16 cellular contexts compared by ENCODE assay signal in the genomic region with DNA sequence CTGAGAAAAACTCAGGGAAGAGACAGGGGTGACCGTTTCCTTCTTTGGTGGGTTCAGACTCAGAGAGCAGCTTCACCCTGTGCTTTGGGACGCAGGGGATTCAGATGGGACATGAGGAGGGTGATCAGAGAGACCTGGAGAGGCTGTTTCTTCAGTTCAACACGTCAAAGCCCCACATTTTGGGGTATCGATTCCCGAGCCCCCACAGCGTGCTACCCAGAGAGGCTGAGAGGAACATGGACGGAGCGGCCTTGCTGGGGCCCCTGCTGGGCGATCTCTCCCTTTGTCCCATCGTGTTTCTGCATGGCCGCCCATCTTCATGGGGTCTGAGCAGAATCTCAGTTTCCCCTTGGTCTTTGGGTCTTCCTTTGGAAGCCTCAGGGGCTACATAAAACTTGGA. TPM values are rescaled to one million over a fixed set of nuclear protein-coding genes. Genes with fewer than 3 reads are reported as not detected.
"Had no signal": no experiment of that assay in that cellular context is flagged by ENCODE, and none has a peak within 500 bp of the region (broad histone marks: within the 10 kb centered on the region; RNA-seq: fewer than 3 reads in every experiment).

No MANE protein-coding gene starts in this region.

- H3K36me3 ChIP-seq: ascending aorta, gastrocnemius medialis, heart left ventricle, sigmoid colon, SJCRH30, tibial artery had no signal

- H3K9me3 Mint-ChIP-seq: activated CD4-positive, alpha-beta memory T cell treated with anti-CD3 and anti-CD28 coated beads, Interleukin-2, amount 10 ng/mL, durations not matched to agents 7 days and 5 days; natural killer cell; stimulated activated naive B cell treated with anti-CD40 and anti-IgM and Interleukin-4, amounts not matched to agents 10 μg/mL and 1 μg/mL and 100 μg/mL, for 72 hours; T-helper 1 cell treated with Interleukin-12 subunit alpha and Interleukin-12 subunit beta and Interleukin-4 antibody, amounts not matched to agents 30 μg/mL and 1 μg/mL, for 36 hours had no signal

- H3K27ac ChIP-seq: ascending aorta, gastrocnemius medialis, heart left ventricle, parathyroid adenoma, sigmoid colon, SJCRH30, tibial artery had no signal

- H3K4me3 ChIP-seq: ascending aorta, gastrocnemius medialis, heart left ventricle, sigmoid colon, SJCRH30, tibial artery had no signal

- ATAC-seq: activated CD4-positive, alpha-beta T cell treated with anti-CD3 and anti-CD28 coated beads for 36 hours; esophagus mucosa; gastrocnemius medialis; heart left ventricle; natural killer cell; stimulated activated naive B cell treated with anti-CD40 and anti-IgM and Interleukin-4, amounts not matched to agents 10 μg/mL and 1 μg/mL and 100 μg/mL, for 72 hours had no signal

- H3K4me1 Mint-ChIP-seq: activated CD4-positive, alpha-beta memory T cell treated with anti-CD3 and anti-CD28 coated beads, Interleukin-2, amount 10 ng/mL, durations not matched to agents 7 days and 5 days; activated CD4-positive, alpha-beta T cell treated with anti-CD3 and anti-CD28 coated beads for 36 hours; stimulated activated naive B cell treated with anti-CD40 and anti-IgM and Interleukin-4, amounts not matched to agents 10 μg/mL and 1 μg/mL and 100 μg/mL, for 72 hours had no signal

- H3K27ac Mint-ChIP-seq: activated CD4-positive, alpha-beta memory T cell treated with anti-CD3 and anti-CD28 coated beads, Interleukin-2, amount 10 ng/mL, durations not matched to agents 7 days and 5 days; activated CD4-positive, alpha-beta T cell treated with anti-CD3 and anti-CD28 coated beads for 36 hours; natural killer cell; stimulated activated naive B cell treated with anti-CD40 and anti-IgM and Interleukin-4, amounts not matched to agents 10 μg/mL and 1 μg/mL and 100 μg/mL, for 72 hours had no signal

- H3K9me3 ChIP-seq: ascending aorta, gastrocnemius medialis, heart left ventricle, sigmoid colon, SJCRH30, tibial artery had no signal

- H3K4me1 ChIP-seq: ascending aorta, gastrocnemius medialis, heart left ventricle, sigmoid colon, tibial artery had no signal

- H3K27me3 ChIP-seq: ascending aorta, gastrocnemius medialis, sigmoid colon, SJCRH30, tibial artery had no signal

- H3K4me3 Mint-ChIP-seq: activated CD4-positive, alpha-beta memory T cell treated with anti-CD3 and anti-CD28 coated beads, Interleukin-2, amount 10 ng/mL, durations not matched to agents 7 days and 5 days; activated CD4-positive, alpha-beta T cell treated with anti-CD3 and anti-CD28 coated beads for 36 hours; natural killer cell; stimulated activated naive B cell treated with anti-CD40 and anti-IgM and Interleukin-4, amounts not matched to agents 10 μg/mL and 1 μg/mL and 100 μg/mL, for 72 hours; T-helper 1 cell treated with Interleukin-12 subunit alpha and Interleukin-12 subunit beta and Interleukin-4 antibody, amounts not matched to agents 30 μg/mL and 1 μg/mL, for 36 hours had no signal

- DNase-seq: activated CD4-positive, alpha-beta memory T cell treated with anti-CD3 and anti-CD28 coated beads, Interleukin-2, amount 10 ng/mL, durations not matched to agents 7 days and 5 days; activated CD4-positive, alpha-beta T cell treated with anti-CD3 and anti-CD28 coated beads for 36 hours; activated naive CD4-positive, alpha-beta T cell; cortex of kidney; gastrocnemius medialis; heart left ventricle; mesendoderm; sigmoid colon; SJCRH30; stimulated activated naive B cell treated with anti-CD40 and anti-IgM and Interleukin-4, amounts not matched to agents 10 μg/mL and 1 μg/mL and 100 μg/mL, for 72 hours had no signal

- H3K36me3 Mint-ChIP-seq: natural killer cell; stimulated activated naive B cell treated with anti-CD40 and anti-IgM and Interleukin-4, amounts not matched to agents 10 μg/mL and 1 μg/mL and 100 μg/mL, for 72 hours had no signal

RNA-seq across cellular contexts. Expression of a gene that starts 38.2 kb away (rescaled TPM):
- total RNA-seq: activated CD4-positive, alpha-beta memory T cell treated with anti-CD3 and anti-CD28 coated beads, Interleukin-2, amount 10 ng/mL, durations not matched to agents 7 days and 5 days had no signal
